ENCODE assay signal across 18 cellular contexts in the genomic region with DNA sequence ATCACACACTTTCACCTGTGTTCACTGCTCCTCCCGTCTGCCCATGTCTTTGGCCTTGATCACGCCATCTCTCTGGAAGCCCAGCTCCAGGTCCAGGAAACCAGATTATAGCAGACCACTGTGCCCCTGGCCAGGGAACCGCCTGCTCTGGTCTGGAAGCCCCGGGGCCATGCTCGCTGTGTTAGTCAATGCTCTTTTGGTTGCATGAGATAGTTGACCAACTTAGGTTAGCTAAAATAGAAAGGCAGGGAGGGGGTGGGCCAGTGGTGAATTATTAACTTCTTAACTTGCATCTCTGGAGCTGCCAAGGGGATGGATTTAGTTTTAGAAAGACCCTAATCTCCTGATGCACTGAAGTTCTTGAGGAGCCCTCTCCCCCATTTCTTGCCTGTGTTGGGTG.
A peak's percentile ranks its signal among the peaks of the same experiment; 100 is the strongest.
DNase-seq lines count a peak whose midpoint lies in the region; ATAC-seq and TF ChIP-seq lines count a peak whose summit lies in the region.
"Had no signal": no experiment of that assay in that cellular context is flagged by ENCODE, and none has a peak within 500 bp of the region (broad histone marks: within the 10 kb centered on the region; RNA-seq: fewer than 3 reads in every experiment).

No MANE protein-coding gene starts in this region.

- H3K4me1 Mint-ChIP-seq in natural killer cell treated with Interleukin-12 subunit alpha and Interleukin-12 subunit beta and Interleukin-15 and Interleukin-18, amount 100 ng/mL, for 72 hours (ENCODE audit: low read depth in 2 of 2): peaks cover 0 to 5% of the 10 kb centered on the region in 2 donors
- H3K4me1 Mint-ChIP-seq in natural killer cell: peaks cover 17 to 21% of the 10 kb centered on the region in 2 donors
- peaks cover 24% of the 10 kb centered on the region for H3K4me1 Mint-ChIP-seq in type B pancreatic cell (ENCODE audit: unreplicated experiment)
- H3K4me1 Mint-ChIP-seq: B cell had no signal

- H3K36me3 Mint-ChIP-seq in natural killer cell treated with Interleukin-12 subunit alpha and Interleukin-12 subunit beta and Interleukin-15 and Interleukin-18, amount 100 ng/mL, for 72 hours: no peaks in the 10 kb centered on the region
- H3K36me3 Mint-ChIP-seq in natural killer cell (no peaks in the 10 kb centered on the region), type B pancreatic cell (peaks cover 14% of the 10 kb centered on the region)
- H3K36me3 Mint-ChIP-seq: CD14-positive monocyte had no signal

- H3K36me3 ChIP-seq in gastrocnemius medialis: no peaks in the 10 kb centered on the region

- H3K27ac Mint-ChIP-seq in natural killer cell treated with Interleukin-12 subunit alpha and Interleukin-12 subunit beta and Interleukin-15 and Interleukin-18, amount 100 ng/mL, for 72 hours: no peak overlapping the region
- no peak overlapping the region for H3K27ac Mint-ChIP-seq in natural killer cell
- no peak overlapping the region for H3K27ac Mint-ChIP-seq in type B pancreatic cell
- H3K27ac Mint-ChIP-seq: B cell, CD14-positive monocyte, GM23338 had no signal

- no peak for ATAC-seq in natural killer cell treated with Interleukin-12 subunit alpha and Interleukin-12 subunit beta and Interleukin-15 and Interleukin-18, amount 100 ng/mL, for 72 hours
- ATAC-seq in natural killer cell: no peak
- peak; percentile 68 for ATAC-seq in left lobe of liver
- no peak for ATAC-seq in gastrocnemius medialis
- ATAC-seq: GM23338 had no signal

- peak; percentile 44 for DNase-seq in natural killer cell treated with Interleukin-12 subunit alpha and Interleukin-12 subunit beta and Interleukin-15 and Interleukin-18, amount 100 ng/mL, for 72 hours (ENCODE audit: low spot score)
- DNase-seq in natural killer cell (no peak), left lobe of liver (ENCODE audit: low spot score) (no peak), gastrocnemius medialis (no peak), DMS 273 treated with DMSO at 0.1 percent for 48 hours (lab: John Stamatoyannopoulos, UW) (no peak), type B pancreatic cell (ENCODE audit: extremely low spot score, unreplicated experiment) (no peak), posterior vena cava (ENCODE audit: low spot score) (no peak)
- DNase-seq: DMS53, GDM1, HCEC 1CT, MM.1S, NCI-H1048, NCI-H1417 treated with DMSO at 0.1 percent for 48 hours, NCI-H187, Peyer's patch had no signal

- H3K27ac ChIP-seq in gastrocnemius medialis: peak overlapping the region in 3 of 4 donors; percentile 10 to 76 (median 32)
- H3K27ac ChIP-seq: Peyer's patch had no signal

- peaks cover 44 to 49% of the 10 kb centered on the region in 2 donors for H3K4me1 ChIP-seq in gastrocnemius medialis

- TF ChIP-seq POLR2A in gastrocnemius medialis (IDR thresholded peaks at IDR 0.05): no peak

- H3K27me3 Mint-ChIP-seq in natural killer cell treated with Interleukin-12 subunit alpha and Interleukin-12 subunit beta and Interleukin-15 and Interleukin-18, amount 100 ng/mL, for 72 hours: no peaks in the 10 kb centered on the region
- H3K27me3 Mint-ChIP-seq in natural killer cell (ENCODE audit: low read depth in 2 of 2): no peaks in the 10 kb centered on the region
- no peaks in the 10 kb centered on the region for H3K27me3 Mint-ChIP-seq in type B pancreatic cell

- in situ Hi-C loops in gastrocnemius medialis (cut with MboI; ENCODE audit: low sequenced_read_pairs in 4 of 4): no loop called here

- TF ChIP-seq CTCF in natural killer cell (IDR thresholded peaks at IDR 0.05) (no peak), gastrocnemius medialis (IDR thresholded peaks at IDR 0.05 in 4 of 5, conservative IDR thresholded peaks at IDR 0.05 in 1 of 5) (no peak), type B pancreatic cell (conservative IDR thresholded peaks at IDR 0.05) (no peak)

- no peaks in the 10 kb centered on the region for H3K27me3 ChIP-seq in gastrocnemius medialis
- H3K27me3 ChIP-seq: Peyer's patch had no signal

- H3K9me3 Mint-ChIP-seq in natural killer cell treated with Interleukin-12 subunit alpha and Interleukin-12 subunit beta and Interleukin-15 and Interleukin-18, amount 100 ng/mL, for 72 hours: no peaks in the 10 kb centered on the region
- no peaks in the 10 kb centered on the region for H3K9me3 Mint-ChIP-seq in natural killer cell
- no peaks in the 10 kb centered on the region for H3K9me3 Mint-ChIP-seq in type B pancreatic cell
- H3K9me3 Mint-ChIP-seq: GM23338 had no signal

- no peak overlapping the region for H3K4me3 Mint-ChIP-seq in natural killer cell treated with Interleukin-12 subunit alpha and Interleukin-12 subunit beta and Interleukin-15 and Interleukin-18, amount 100 ng/mL, for 72 hours
- H3K4me3 Mint-ChIP-seq in natural killer cell: no peak overlapping the region
- H3K4me3 Mint-ChIP-seq in type B pancreatic cell: no peak overlapping the region
- H3K4me3 Mint-ChIP-seq: B cell, CD14-positive monocyte, GM23338 had no signal

- no peaks in the 10 kb centered on the region for H3K9me3 ChIP-seq in gastrocnemius medialis
- H3K9me3 ChIP-seq: Peyer's patch had no signal

- H3K4me3 ChIP-seq in gastrocnemius medialis: no peak overlapping the region
- H3K4me3 ChIP-seq: GM23338, Peyer's patch had no signal

- intact Hi-C loops in natural killer cell (cut with micrococcal nuclease): no loop called here
- intact Hi-C loops in gastrocnemius medialis (cut with DNase I; ENCODE audit: low total_unique reads): no loop called here
- intact Hi-C loops in posterior vena cava (cut with DNase I): no loop called here
